In genomic region chr2:209431701-209432100, GRCh38 we compare ENCODE assay signal across 12 cellular contexts. TPM values are rescaled to one million over a fixed set of nuclear protein-coding genes. Genes with fewer than 3 reads are reported as not detected.
DNase-seq lines count a peak whose midpoint lies in the region.
"Had no signal": no experiment of that assay in that cellular context is flagged by ENCODE, and none has a peak within 500 bp of the region (broad histone marks: within the 10 kb centered on the region; RNA-seq: fewer than 3 reads in every experiment).

No MANE protein-coding gene starts in this region.

- H3K79me1 ChIP-seq in mesendoderm (ENCODE audit: low read length): no peaks in the 10 kb centered on the region

- DNase-seq in EH (ENCODE audit: low read depth) (peak; percentile 90), NCI-H226 (peak; percentile 47), dedifferentiated amniotic fluid mesenchymal stem cell (ENCODE audit: extremely low spot score) (peak; percentile 93), mesendoderm (peak; percentile 44), KG1 (lab: John Stamatoyannopoulos, UW) (no peak), putamen (ENCODE audit: low spot score) (no peak), T-helper 9 cell (no peak)
- no peak for DNase-seq in activated CD8-positive, alpha-beta memory T cell treated with anti-CD3 and anti-CD28 coated beads, Interleukin-2, amount 50 U/mL, for 48 hours
- DNase-seq: activated T-cell treated with anti-CD3 and anti-CD28 coated beads, Interleukin-2, amount 50 U/mL, for 48 hours; body of pancreas; NCI-H510A treated with DMSO at 0.1 percent for 48 hours had no signal

- no peak overlapping the region for H4K5ac ChIP-seq in mesendoderm (ENCODE audit: low read length)

- H3K79me2 ChIP-seq in mesendoderm (ENCODE audit: control insufficient read depth, insufficient read depth, low read length): no peaks in the 10 kb centered on the region

- H3K27ac ChIP-seq in mesendoderm (ENCODE audit: low read depth, low read length): no peak overlapping the region
- H3K27ac ChIP-seq: body of pancreas, right atrium auricular region had no signal

- H2BK15ac ChIP-seq in mesendoderm (replicated peaks; ENCODE audit: low read depth): no peak overlapping the region

- no peaks in the 10 kb centered on the region for H3K4me1 ChIP-seq in mesendoderm (ENCODE audit: control insufficient read depth, low read depth, low read length)
- H3K4me1 ChIP-seq: body of pancreas, right atrium auricular region had no signal

- no peak overlapping the region for H3K23ac ChIP-seq in mesendoderm (ENCODE audit: low read length)

- no peak overlapping the region for H2AK5ac ChIP-seq in mesendoderm (ENCODE audit: low read length)

- H3K36me3 ChIP-seq in mesendoderm (ENCODE audit: control insufficient read depth, insufficient read depth, low read length): no peaks in the 10 kb centered on the region
- H3K36me3 ChIP-seq: right atrium auricular region had no signal

- no peaks in the 10 kb centered on the region for H3K27me3 ChIP-seq in mesendoderm (ENCODE audit: insufficient read depth, low read length, poor library complexity)
- H3K27me3 ChIP-seq: body of pancreas, right atrium auricular region had no signal

- H2BK5ac ChIP-seq in mesendoderm (ENCODE audit: low read length): no peak overlapping the region

- no CpG with 5 or more reads among the region's 3 CpGs for WGBS in mesendoderm (ENCODE audit: extremely low coverage, insufficient coverage, low lambda C conversion rate)

- H3K4me2 ChIP-seq in mesendoderm (ENCODE audit: low read length): no peak overlapping the region

- H3K9ac ChIP-seq in mesendoderm (ENCODE audit: low read length): no peak overlapping the region

- no peak overlapping the region for H4K8ac ChIP-seq in mesendoderm (ENCODE audit: low read depth, low read length)

- H3K18ac ChIP-seq in mesendoderm (ENCODE audit: low read length): no peak overlapping the region

- H3K56ac ChIP-seq in mesendoderm (ENCODE audit: low read length): no peak overlapping the region

- H3K4me3 ChIP-seq in mesendoderm (ENCODE audit: low read length): no peak overlapping the region
- H3K4me3 ChIP-seq: body of pancreas, right atrium auricular region had no signal

- no peak overlapping the region for H3K4ac ChIP-seq in mesendoderm (ENCODE audit: low read depth, low read length)

- H2BK120ac ChIP-seq in mesendoderm (ENCODE audit: low read depth, low read length): no peak overlapping the region

RNA-seq across cellular contexts. Expression of gene MAP2, which starts 7.9 kb away (rescaled TPM):
- 0.81 TPM for polyA plus RNA-seq in mesendoderm (2013, experiment 1 of 2)
- polyA plus RNA-seq in mesendoderm (2013, experiment 2 of 2): 1.1 TPM

Comparison
In these comparisons a context has a peak if more than half of its experiments do, and no peak if none do; other contexts are left out.
1. DNase-seq: peak in EH (single experiment), NCI-H226 (single experiment), dedifferentiated amniotic fluid mesenchymal stem cell (single experiment) and mesendoderm (single experiment); none in KG1 (single experiment), putamen (single experiment), activated CD8-positive, alpha-beta memory T cell treated with anti-CD3 and anti-CD28 coated beads, Interleukin-2, amount 50 U/mL, for 48 hours (single experiment) and T-helper 9 cell (single experiment).